In genomic region chr20:36538026-36538764, GRCh38 we compare ENCODE assay signal across 19 cellular contexts. TPM values are rescaled to one million over a fixed set of nuclear protein-coding genes. Genes with fewer than 3 reads are reported as not detected.
DNase-seq lines count a peak whose midpoint lies in the region; ATAC-seq and TF ChIP-seq lines count a peak whose summit lies in the region.
"Had no signal": no experiment of that assay in that cellular context is flagged by ENCODE, and none has a peak within 500 bp of the region (broad histone marks: within the 10 kb centered on the region; RNA-seq: fewer than 3 reads in every experiment).

No MANE protein-coding gene starts in this region.

- no peaks in the 10 kb centered on the region for H3K9me3 ChIP-seq in gastroesophageal sphincter
- no peaks in the 10 kb centered on the region for H3K9me3 ChIP-seq in skeletal muscle tissue (ENCODE audit: control insufficient read depth in 3 of 3, low read length in 3 of 3)
- H3K9me3 ChIP-seq: Caco-2 had no signal

- H3K27me3 ChIP-seq in gastroesophageal sphincter (no peaks in the 10 kb centered on the region), skeletal muscle tissue (ENCODE audit: control insufficient read depth in 3 of 3, insufficient read depth in 3 of 3, low read length in 3 of 3) (peaks cover 0 to 6% (median 0%) of the 10 kb centered on the region in 3 donors)

- peak; percentile 50 for DNase-seq in NCI-H2029 (lab: John Stamatoyannopoulos, UW)
- peak; percentile 86 to 88 for DNase-seq in cardiac fibroblast (ENCODE audit: low read depth in 2 of 2)
- no peak for DNase-seq in stimulated activated CD4-positive, alpha-beta T cell treated with anti-CD3 and anti-CD28 coated beads, Interleukin-4, amount 100 ng/mL, for 24 hours
- DNase-seq in cortex of kidney (lab: John Stamatoyannopoulos, UW), result no peak
- DNase-seq: activated CD4-positive, CD25-positive, alpha-beta regulatory T cell; activated effector memory CD4-positive, alpha-beta T cell treated with Interleukin-2 at 50 U/mL for 16 hours; AML-193; Caco-2; effector memory CD8-positive, alpha-beta T cell; glutamatergic neuron; H7; islet precursor cell; occipital lobe; stimulated activated CD4-positive, alpha-beta T cell treated with anti-CD3 and anti-CD28 coated beads, Interleukin-15, amount 100 ng/mL, for 24 hours had no signal

- no peak overlapping the region for H3K9ac ChIP-seq in skeletal muscle tissue (ENCODE audit: low read depth in 1 of 3, low read length in 3 of 3)

- WGBS in gastroesophageal sphincter (ENCODE audit: low coverage in 1 of 2), 2 donors, result 38 to 45% methylated on average over 11 of the region's 12 CpGs

- TF ChIP-seq CTCF in cardiac fibroblast (IDR thresholded peaks at IDR 0.05; ENCODE audit: low read depth, low read length) (no peak), gastroesophageal sphincter (IDR thresholded peaks at IDR 0.05) (peak in 1 of 4 experiments; percentile 38)

- H3K27ac ChIP-seq in gastroesophageal sphincter (peak overlapping the region; percentile 87 to 98 (median 95)), skeletal muscle tissue (ENCODE audit: low read depth, low read length) (peak overlapping the region; percentile 62)
- H3K27ac ChIP-seq: RWPE1 had no signal

- no peak for TF ChIP-seq EP300 in gastroesophageal sphincter (IDR thresholded peaks at IDR 0.05)

- no peak overlapping the region for H3K4me3 ChIP-seq in cardiac fibroblast (replicated peaks in 1 of 2; ENCODE audit: low read depth in 2 of 2, low read length in 2 of 2)
- no peak overlapping the region for H3K4me3 ChIP-seq in gastroesophageal sphincter
- H3K4me3 ChIP-seq in skeletal muscle tissue (ENCODE audit: low read length in 3 of 3), result no peak overlapping the region

- H3K4me1 ChIP-seq in gastroesophageal sphincter, result peaks cover 0 to 71% (median 7%) of the 10 kb centered on the region in 3 donors
- H3K4me1 ChIP-seq in skeletal muscle tissue (ENCODE audit: control insufficient read depth in 3 of 3, insufficient read depth in 3 of 3, low read length in 3 of 3), result peaks cover 7 to 14% (median 14%) of the 10 kb centered on the region in 3 donors

- ATAC-seq in gastroesophageal sphincter (no peak), HG03460 (IDR thresholded peaks at IDR 0.05; ENCODE audit: unreplicated experiment) (no peak), HG03175 (IDR thresholded peaks at IDR 0.05; ENCODE audit: unreplicated experiment) (no peak)
- ATAC-seq: effector memory CD8-positive, alpha-beta T cell had no signal

- no peak for TF ChIP-seq POLR2A in gastroesophageal sphincter (IDR thresholded peaks at IDR 0.05)

- no peaks in the 10 kb centered on the region for H3K36me3 ChIP-seq in gastroesophageal sphincter
- H3K36me3 ChIP-seq in skeletal muscle tissue (ENCODE audit: control insufficient read depth in 3 of 3, insufficient read depth in 3 of 3, low read length in 3 of 3), result no peaks in the 10 kb centered on the region

RNA-seq across cellular contexts. Expression of gene MYL9, which starts 3.1 kb away (rescaled TPM):
- 1,000 to 10,000 TPM; 1,087 to 2,842 (median 1,707) TPM for total RNA-seq in gastroesophageal sphincter
- 5.7 TPM for total RNA-seq in skeletal muscle tissue

RNA-seq across cellular contexts. Expression of gene TGIF2, which starts 35.2 kb away (rescaled TPM):
- total RNA-seq in gastroesophageal sphincter (10 to 100 TPM in 2 of 4 donors, 1 to 10 TPM in 2; 7.2 to 14.0 (median 9.4) TPM), skeletal muscle tissue (20.4 TPM)

Comparison
In these comparisons a context has a peak if more than half of its experiments do, and no peak if none do; other contexts are left out.
1. DNase-seq: peak in NCI-H2029 (single experiment) and cardiac fibroblast (2 of 2); none in stimulated activated CD4-positive, alpha-beta T cell treated with anti-CD3 and anti-CD28 coated beads, Interleukin-4, amount 100 ng/mL, for 24 hours (single experiment) and cortex of kidney (single experiment).
2. RNA of gene MYL9, which starts 3.1 kb away (total RNA-seq): 1,087 to 2,842 TPM in gastroesophageal sphincter; 5.7 TPM in skeletal muscle tissue (single experiment); every median in the first group is over 100 times any median in the second.